In genomic region chr2:219551863-219552381, GRCh38 we compare ENCODE assay signal across 6 cellular contexts.
DNase-seq lines count a peak whose midpoint lies in the region; ATAC-seq and TF ChIP-seq lines count a peak whose summit lies in the region.

No MANE protein-coding gene starts in this region.

- POLR2A ChIA-PET in HEK293T (lab: Yijun Ruan, JAX), result interaction anchor here (1.2 to 1.9 kb wide), 3 partner anchors 9 to 46 kb away, joined by 6 to 7 read pairs (median 6); partner anchors contain the start of gene STK11IP

- H3K4me3 ChIP-seq in duodenal mucosa (ENCODE audit: low read depth in 1 of 2, low read length in 2 of 2) (peak overlapping the region; percentile 54 to 71), retinal pigment epithelial cell (ENCODE audit: low read length) (peak overlapping the region; percentile 69)

- no peak overlapping the region for H3K27ac ChIP-seq in duodenal mucosa (ENCODE audit: low read depth, low read length)

- H3K9ac ChIP-seq in duodenal mucosa (ENCODE audit: low read depth in 1 of 2, low read length in 2 of 2), result peak overlapping the region in 1 of 2 donors; percentile 38

- peaks cover 5 to 9% of the 10 kb centered on the region in 2 donors for H3K4me1 ChIP-seq in duodenal mucosa (ENCODE audit: control insufficient read depth in 1 of 2, insufficient read depth in 2 of 2, low read length in 2 of 2)

- DNase-seq in retinal pigment epithelial cell (ENCODE audit: low read depth) (no peak), NCI-H2227 treated with DMSO at 0.1 percent for 48 hours (lab: John Stamatoyannopoulos, UW) (no peak), HEK293T (ENCODE audit: extremely low spot score) (no peak)

- H3K9me3 ChIP-seq in duodenal mucosa (ENCODE audit: control insufficient read depth in 1 of 2, low read length in 2 of 2), result no peaks in the 10 kb centered on the region

- TF ChIP-seq CTCF in retinal pigment epithelial cell (conservative IDR thresholded peaks at IDR 0.05; ENCODE audit: low read depth, low read length), result no peak

- CTCF ChIA-PET in HEK293T (lab: Yijun Ruan, JAX), result interaction anchor here (0.6 to 1.0 kb wide), 3 partner anchors 8 to 89 kb away, joined by 4 to 6 read pairs (median 6); no protein-coding TSS in a partner anchor

- H3K27me3 ChIP-seq in duodenal mucosa (ENCODE audit: control insufficient read depth in 1 of 2, insufficient read depth in 2 of 2, low read length in 2 of 2), result peaks cover 20 to 22% of the 10 kb centered on the region in 2 donors

- peak; percentile 9 for ATAC-seq in GM19035 (IDR thresholded peaks at IDR 0.05; ENCODE audit: unreplicated experiment)
- ATAC-seq in HG03520 (IDR thresholded peaks at IDR 0.05; ENCODE audit: unreplicated experiment), result peak; percentile 3

- H3K36me3 ChIP-seq in duodenal mucosa (ENCODE audit: control insufficient read depth in 1 of 2, insufficient read depth in 2 of 2, low read length in 2 of 2), result no peaks in the 10 kb centered on the region

TF ChIP-seq in HEK293T, 16 proteins besides CTCF, POLR2A, EP300 and RAD21:
- no peak for TF ChIP-seq HDGF (IDR thresholded peaks at IDR 0.05; ENCODE audit: borderline replicate concordance)
- no peak for TF ChIP-seq FOXA1 (IDR thresholded peaks at IDR 0.05)
- no peak for TF ChIP-seq NFRKB (IDR thresholded peaks at IDR 0.05)
- no peak for TF ChIP-seq TARDBP (IDR thresholded peaks at IDR 0.05)
- no peak for TF ChIP-seq PKNOX1 (IDR thresholded peaks at IDR 0.05)
- TF ChIP-seq ELF4 (IDR thresholded peaks at IDR 0.05), result no peak
- no peak for TF ChIP-seq L3MBTL2 (conservative IDR thresholded peaks at IDR 0.05)
